In the genomic region with DNA sequence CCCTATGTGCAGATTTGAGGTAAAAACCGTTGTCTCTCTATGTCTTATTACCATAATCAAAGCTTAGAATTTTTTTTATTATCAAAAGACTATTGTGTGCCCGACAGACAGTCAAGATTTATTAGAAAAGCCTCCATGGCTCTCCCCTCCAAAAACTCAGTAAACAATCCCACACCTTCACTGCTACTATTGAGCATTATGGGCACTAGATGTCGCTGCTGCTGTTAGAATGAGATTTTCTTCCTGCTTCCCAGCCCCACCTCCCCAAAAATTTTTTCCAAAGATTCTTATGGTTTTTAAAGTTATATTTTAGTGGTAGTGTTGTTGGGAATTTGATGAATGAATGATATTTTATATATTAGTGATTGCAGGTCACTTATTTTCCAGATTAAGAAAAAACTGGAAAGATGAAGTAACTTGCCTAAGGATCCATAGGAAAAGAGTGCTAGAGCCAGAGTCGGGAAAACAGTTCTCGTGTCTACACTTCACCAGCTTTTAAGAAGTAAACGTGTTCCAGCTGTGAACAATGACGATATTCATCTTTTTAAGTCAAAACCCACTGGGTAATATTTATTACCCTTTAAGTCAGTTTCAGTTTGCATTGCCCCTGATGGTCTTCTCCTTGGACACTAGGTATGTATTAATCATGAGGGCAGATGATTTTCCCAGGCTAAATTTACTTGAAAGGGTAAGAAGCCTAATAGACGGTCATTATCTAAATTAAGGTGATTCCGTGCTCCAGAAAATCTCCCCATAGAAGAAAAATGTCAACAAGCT, we compare ENCODE assay signal across 8 cellular contexts. TPM values are rescaled to one million over a fixed set of nuclear protein-coding genes. Genes with fewer than 3 reads are reported as not detected.
DNase-seq lines count a peak whose midpoint lies in the region; ATAC-seq and TF ChIP-seq lines count a peak whose summit lies in the region.

No MANE protein-coding gene starts in this region.

- no peak overlapping the region for H3K4me3 Mint-ChIP-seq in activated T-cell treated with anti-CD3 and anti-CD28 coated beads, Interleukin-2, amount 50 U/mL, for 4 hours

- peaks cover 0 to 7% (median under 1%) of the 10 kb centered on the region in 4 donors for H3K4me1 ChIP-seq in liver (ENCODE audit: control insufficient read depth in 4 of 4, insufficient read depth in 4 of 4, low read length in 3 of 4)
- no peaks in the 10 kb centered on the region for H3K4me1 ChIP-seq in aorta (ENCODE audit: control insufficient read depth in 1 of 2, insufficient read depth in 2 of 2, low read length in 2 of 2)

- intact Hi-C loops in aorta (cut with DNase I), result loop anchor here (5.0 to 10.0 kb wide), 3 partner anchors 468 to 783 kb away; no protein-coding TSS in a partner anchor

- H3K9ac ChIP-seq in liver (ENCODE audit: low read depth in 1 of 2, low read length in 2 of 2), result no peak overlapping the region

- TF ChIP-seq CTCF in AG09319 (IDR thresholded peaks at IDR 0.05; ENCODE audit: low read depth, low read length), result peak; percentile 81
- peak; percentile 74 for TF ChIP-seq CTCF in astrocyte of the spinal cord (IDR thresholded peaks at IDR 0.05; ENCODE audit: low read depth, low read length)
- TF ChIP-seq CTCF in liver (IDR thresholded peaks at IDR 0.05; ENCODE audit: low read depth, low read length, missing input control), result peak; percentile 58

- in situ Hi-C loops in astrocyte of the spinal cord (cut with HindIII; ENCODE audit: low sequenced_read_pairs), result no loop called here

- no peaks in the 10 kb centered on the region for H3K4me1 Mint-ChIP-seq in activated T-cell treated with anti-CD3 and anti-CD28 coated beads, Interleukin-2, amount 50 U/mL, for 4 hours (ENCODE audit: low read depth)

- TF ChIP-seq RAD21 in liver (IDR thresholded peaks at IDR 0.05), result peak; percentile 83 to 85

- H3K27me3 ChIP-seq in liver (ENCODE audit: control insufficient read depth in 4 of 4, insufficient read depth in 4 of 4, low read length in 3 of 4), result peaks cover 0 to 21% (median 18%) of the 10 kb centered on the region in 4 donors
- H3K27me3 ChIP-seq in aorta (ENCODE audit: control insufficient read depth in 1 of 2, insufficient read depth in 2 of 2, low read length in 1 of 2), result peaks cover 0 to 5% of the 10 kb centered on the region in 2 donors

- H3K36me3 ChIP-seq in liver (ENCODE audit: control insufficient read depth in 4 of 4, insufficient read depth in 3 of 4, low read depth in 1 of 4, low read length in 3 of 4), result no peaks in the 10 kb centered on the region
- no peaks in the 10 kb centered on the region for H3K36me3 ChIP-seq in aorta (ENCODE audit: control insufficient read depth in 1 of 2, insufficient read depth in 2 of 2, low read length in 1 of 2)

- H3K9me3 Mint-ChIP-seq in activated T-cell treated with anti-CD3 and anti-CD28 coated beads, Interleukin-2, amount 50 U/mL, for 4 hours, result peaks cover 3% of the 10 kb centered on the region

- H3K27me3 Mint-ChIP-seq in activated T-cell treated with anti-CD3 and anti-CD28 coated beads, Interleukin-2, amount 50 U/mL, for 4 hours (ENCODE audit: low read depth), result peaks cover 42% of the 10 kb centered on the region

- ATAC-seq in GM18502 (IDR thresholded peaks at IDR 0.05; ENCODE audit: poor library complexity, unreplicated experiment), result peak; percentile 63
- ATAC-seq in GM18498 (IDR thresholded peaks at IDR 0.05; ENCODE audit: unreplicated experiment), result no peak
- ATAC-seq in aorta (ENCODE audit: low FRiP score), result no peak
- ATAC-seq in activated T-cell treated with anti-CD3 and anti-CD28 coated beads, Interleukin-2, amount 50 U/mL, for 4 hours, result no peak

- WGBS in liver, result 10% methylated on average over 9 of the region's 9 CpGs
- 8 to 12% methylated on average over 9 of the region's 9 CpGs for WGBS in aorta, 2 donors

- no peak overlapping the region for H3K27ac ChIP-seq in liver (ENCODE audit: low read depth in 1 of 2, low read length in 2 of 2)
- H3K27ac ChIP-seq in aorta (ENCODE audit: low read depth in 1 of 2, low read length in 2 of 2), result no peak overlapping the region

- H3K9me3 ChIP-seq in liver (ENCODE audit: control insufficient read depth in 4 of 4, low read length in 3 of 4) (no peaks in the 10 kb centered on the region), aorta (ENCODE audit: control insufficient read depth, low read length) (no peaks in the 10 kb centered on the region)

- H3K4me3 ChIP-seq in astrocyte of the spinal cord (ENCODE audit: low read depth, low read length), result no peak overlapping the region
- no peak overlapping the region for H3K4me3 ChIP-seq in liver (ENCODE audit: low read depth in 1 of 3, low read length in 3 of 3)
- H3K4me3 ChIP-seq in aorta (ENCODE audit: low read length in 2 of 2), result no peak overlapping the region

- DNase-seq in AG09319 (ENCODE audit: extremely low read depth, low read depth) (no peak), NCI-H1694 (lab: John Stamatoyannopoulos, UW) (peak; percentile 87), astrocyte of the spinal cord (ENCODE audit: low read depth, low spot score) (peak; percentile 61), aorta (no peak)
- no peak for DNase-seq in activated T-cell treated with anti-CD3 and anti-CD28 coated beads, Interleukin-2, amount 50 U/mL, for 4 hours

- H3K36me3 Mint-ChIP-seq in activated T-cell treated with anti-CD3 and anti-CD28 coated beads, Interleukin-2, amount 50 U/mL, for 4 hours (ENCODE audit: insufficient read depth), result no peaks in the 10 kb centered on the region

TF ChIP-seq in liver, 16 proteins besides CTCF, POLR2A, EP300 and RAD21:
- TF ChIP-seq, protein P1, sequence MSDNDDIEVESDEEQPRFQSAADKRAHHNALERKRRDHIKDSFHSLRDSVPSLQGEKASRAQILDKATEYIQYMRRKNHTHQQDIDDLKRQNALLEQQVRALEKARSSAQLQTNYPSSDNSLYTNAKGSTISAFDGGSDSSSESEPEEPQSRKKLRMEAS (IDR thresholded peaks at IDR 0.05), result no peak
- TF ChIP-seq TAF1 (conservative IDR thresholded peaks at IDR 0.05), result no peak
- no peak for TF ChIP-seq FOXA1 (IDR thresholded peaks at IDR 0.05)
- no peak for TF ChIP-seq GABPA (IDR thresholded peaks at IDR 0.05 in 1 of 2, conservative IDR thresholded peaks at IDR 0.05 in 1 of 2)

RNA-seq across cellular contexts. Expression of a gene that starts 12.2 kb away (rescaled TPM):
- not detected for total RNA-seq in liver
- not detected for polyA plus RNA-seq in liver
- not detected for total RNA-seq in aorta
- not detected for polyA plus RNA-seq in aorta
- total RNA-seq in activated T-cell treated with anti-CD3 and anti-CD28 coated beads, Interleukin-2, amount 50 U/mL, for 4 hours, result not detected

Comparison
In these comparisons a context has a peak if more than half of its experiments do, and no peak if none do; other contexts are left out.
1. DNase-seq: peak in NCI-H1694 (single experiment) and astrocyte of the spinal cord (single experiment); none in AG09319 (single experiment), aorta (0 of 2) and activated T-cell treated with anti-CD3 and anti-CD28 coated beads, Interleukin-2, amount 50 U/mL, for 4 hours (single experiment).
2. Peak in every context shown above with its lines, with median percentiles within 50 percentile points of each other: CTCF ChIP-seq.